ENCODE assay signal across 27 cellular contexts in genomic region chr16:46836521-46837292, GRCh38. TPM values are rescaled to one million over a fixed set of nuclear protein-coding genes. Genes with fewer than 3 reads are reported as not detected.
A peak's percentile ranks its signal among the peaks of the same experiment; 100 is the strongest.
DNase-seq lines count a peak whose midpoint lies in the region; ATAC-seq, FAIRE-seq and TF ChIP-seq lines count a peak whose summit lies in the region.
"Had no signal": no experiment of that assay in that cellular context is flagged by ENCODE, and none has a peak within 500 bp of the region (broad histone marks: within the 10 kb centered on the region; RNA-seq: fewer than 3 reads in every experiment).

No MANE protein-coding gene starts in this region.

- H3K36me3 ChIP-seq in neural progenitor cell, result no peaks in the 10 kb centered on the region
- H3K36me3 ChIP-seq: gastrocnemius medialis, lower lobe of right lung, neutrophil, transverse colon had no signal

- no peaks in the 10 kb centered on the region for H3K9me3 Mint-ChIP-seq in activated CD8-positive, alpha-beta T cell treated with anti-CD3 and anti-CD28 coated beads, Interleukin-2, amount 10 ng/mL, durations not matched to agents 7 days and 5 days (ENCODE audit: insufficient read depth)
- no peaks in the 10 kb centered on the region for H3K9me3 Mint-ChIP-seq in neural progenitor cell
- H3K9me3 Mint-ChIP-seq: activated naive CD4-positive, alpha-beta T cell treated with anti-CD3 and anti-CD28 coated beads for 36 hours; stimulated activated naive CD8-positive, alpha-beta T cell treated with anti-CD3 and anti-CD28 coated beads, Interleukin-15, Interleukin-2, amounts not matched to agents 100 ng/mL and 50 ng/mL, for 24 hours had no signal

- TF ChIP-seq CTCF in A549 (IDR thresholded peaks at IDR 0.05) (no peak), neural progenitor cell (IDR thresholded peaks at IDR 0.05) (no peak)

- peaks cover 4% of the 10 kb centered on the region for H3K4me1 Mint-ChIP-seq in activated CD8-positive, alpha-beta T cell treated with anti-CD3 and anti-CD28 coated beads, Interleukin-2, amount 10 ng/mL, durations not matched to agents 7 days and 5 days (ENCODE audit: low read depth)
- no peaks in the 10 kb centered on the region for H3K4me1 Mint-ChIP-seq in neural progenitor cell

- POLR2A ChIA-PET in A549 (lab: Yijun Ruan, JAX), result no interaction called here
- POLR2A ChIA-PET in activated CD8-positive, alpha-beta T cell treated with anti-CD3 and anti-CD28 coated beads, Interleukin-2, amount 10 ng/mL, durations not matched to agents 7 days and 5 days (lab: Charles Lee), result no interaction called here

- no peak for TF ChIP-seq POLR2A in A549 (IDR thresholded peaks at IDR 0.05; ENCODE audit: low read length)

- H3K27ac Mint-ChIP-seq in activated CD8-positive, alpha-beta T cell treated with anti-CD3 and anti-CD28 coated beads, Interleukin-2, amount 10 ng/mL, durations not matched to agents 7 days and 5 days, result no peak overlapping the region
- no peak overlapping the region for H3K27ac Mint-ChIP-seq in neural progenitor cell
- H3K27ac Mint-ChIP-seq: activated naive CD4-positive, alpha-beta T cell treated with anti-CD3 and anti-CD28 coated beads for 36 hours; stimulated activated naive CD8-positive, alpha-beta T cell treated with anti-CD3 and anti-CD28 coated beads, Interleukin-15, Interleukin-2, amounts not matched to agents 100 ng/mL and 50 ng/mL, for 24 hours had no signal

- TF ChIP-seq RAD21 in A549 (conservative IDR thresholded peaks at IDR 0.05 in 1 of 2, IDR thresholded peaks at IDR 0.05 in 1 of 2), result no peak

- H4K20me1 ChIP-seq in neural progenitor cell (ENCODE audit: low read depth), result no peaks in the 10 kb centered on the region

- no peak overlapping the region for H3K4me3 Mint-ChIP-seq in activated CD8-positive, alpha-beta T cell treated with anti-CD3 and anti-CD28 coated beads, Interleukin-2, amount 10 ng/mL, durations not matched to agents 7 days and 5 days
- no peak overlapping the region for H3K4me3 Mint-ChIP-seq in neural progenitor cell
- H3K4me3 Mint-ChIP-seq: activated naive CD4-positive, alpha-beta T cell treated with anti-CD3 and anti-CD28 coated beads for 36 hours; stimulated activated naive CD8-positive, alpha-beta T cell treated with anti-CD3 and anti-CD28 coated beads, Interleukin-15, Interleukin-2, amounts not matched to agents 100 ng/mL and 50 ng/mL, for 24 hours had no signal

- 69% methylated on average over 4 of the region's 4 CpGs for WGBS in A549 (ENCODE audit: missing lambda C conversion rate)

- H3K27me3 ChIP-seq in neural progenitor cell, result no peaks in the 10 kb centered on the region
- H3K27me3 ChIP-seq: gastrocnemius medialis, neutrophil, transverse colon had no signal

- TF ChIP-seq EP300 in A549 (IDR thresholded peaks at IDR 0.05), result no peak

- H3F3A ChIP-seq in neural progenitor cell (ENCODE audit: low read depth), result no peaks in the 10 kb centered on the region

- DNase-seq in A549 (ENCODE audit: low read depth in 1 of 2, low spot score in 1 of 2), result no peak
- DNase-seq in DMS53 (lab: John Stamatoyannopoulos, UW), result peak; percentile 95
- peak; percentile 76 for DNase-seq in NCI-H69 (lab: John Stamatoyannopoulos, UW)
- no peak for DNase-seq in activated CD8-positive, alpha-beta T cell treated with anti-CD3 and anti-CD28 coated beads, Interleukin-2, amount 10 ng/mL, durations not matched to agents 7 days and 5 days
- DNase-seq in SHP77 treated with DMSO at 0.1 percent for 48 hours (lab: John Stamatoyannopoulos, UW), result no peak
- no peak for DNase-seq in frontal cortex (ENCODE audit: low spot score in 2 of 2)
- DNase-seq in neural progenitor cell (ENCODE audit: low spot score), result no peak
- no peak for DNase-seq in pons (ENCODE audit: low spot score)
- DNase-seq: activated naive CD4-positive, alpha-beta T cell treated with anti-CD3 and anti-CD28 coated beads for 36 hours; anterior cingulate cortex; caudate nucleus; DMS79 treated with DMSO at 0.1 percent for 48 hours; gastrocnemius medialis; HCEC 1CT; islet precursor cell; lower lobe of right lung; NCI-H1417 treated with DMSO at 0.1 percent for 48 hours; NCI-H226; NK-92 treated with Interleukin-12 subunit alpha and Interleukin-12 subunit beta, amount 100 ng/mL, for 24 hours; SHP77; stimulated activated CD4-positive, alpha-beta T cell treated with anti-CD3 and anti-CD28 coated beads, Interleukin-2, amount 100 ng/mL, for 48 hours; T-helper 1 cell; transverse colon had no signal

- H3K4me2 ChIP-seq in A549, result no peak overlapping the region
- H3K4me2 ChIP-seq in neural progenitor cell, result no peak overlapping the region
- H3K4me2 ChIP-seq: smooth muscle cell had no signal

- no peak overlapping the region for H3K9ac ChIP-seq in neural progenitor cell

- peaks cover 14% of the 10 kb centered on the region for H3K27me3 Mint-ChIP-seq in activated CD8-positive, alpha-beta T cell treated with anti-CD3 and anti-CD28 coated beads, Interleukin-2, amount 10 ng/mL, durations not matched to agents 7 days and 5 days (ENCODE audit: low read depth)
- no peaks in the 10 kb centered on the region for H3K27me3 Mint-ChIP-seq in neural progenitor cell (ENCODE audit: insufficient read depth, low read depth)
- H3K27me3 Mint-ChIP-seq: stimulated activated naive CD8-positive, alpha-beta T cell treated with anti-CD3 and anti-CD28 coated beads, Interleukin-15, Interleukin-2, amounts not matched to agents 100 ng/mL and 50 ng/mL, for 24 hours had no signal

- H3K4me1 ChIP-seq in A549 (peaks cover 23% of the 10 kb centered on the region), neural progenitor cell (no peaks in the 10 kb centered on the region)
- H3K4me1 ChIP-seq: lower lobe of right lung had no signal

- H3K4me3 ChIP-seq in A549 (no peak overlapping the region), neural progenitor cell (no peak overlapping the region)
- H3K4me3 ChIP-seq: gastrocnemius medialis, lower lobe of right lung, smooth muscle cell, transverse colon had no signal

- no peak for ATAC-seq in A549
- peak; percentile 27 for ATAC-seq in activated CD8-positive, alpha-beta T cell treated with anti-CD3 and anti-CD28 coated beads, Interleukin-2, amount 10 ng/mL, durations not matched to agents 7 days and 5 days
- ATAC-seq: gastrocnemius medialis had no signal

- FAIRE-seq in A549 (lab: Jason Lieb, UNC) (no peak), frontal cortex (lab: Jason Lieb, UNC) (no peak)

- no peaks in the 10 kb centered on the region for H3K9me3 ChIP-seq in A549
- no peaks in the 10 kb centered on the region for H3K9me3 ChIP-seq in neural progenitor cell (ENCODE audit: low read depth)
- H3K9me3 ChIP-seq: gastrocnemius medialis, lower lobe of right lung, neutrophil, transverse colon had no signal

- H3K27ac ChIP-seq in A549 (no peak overlapping the region), neural progenitor cell (no peak overlapping the region)
- H3K27ac ChIP-seq: epithelial cell of prostate, gastrocnemius medialis, lower lobe of right lung, neutrophil, transverse colon had no signal

- CTCF ChIA-PET in A549 (lab: Yijun Ruan, JAX), result no interaction called here
- CTCF ChIA-PET in activated CD8-positive, alpha-beta T cell treated with anti-CD3 and anti-CD28 coated beads, Interleukin-2, amount 10 ng/mL, durations not matched to agents 7 days and 5 days (lab: Charles Lee), result no interaction called here

- H3K79me2 ChIP-seq in neural progenitor cell (ENCODE audit: low read depth), result no peaks in the 10 kb centered on the region

- H3K36me3 Mint-ChIP-seq in activated CD8-positive, alpha-beta T cell treated with anti-CD3 and anti-CD28 coated beads, Interleukin-2, amount 10 ng/mL, durations not matched to agents 7 days and 5 days (ENCODE audit: low read depth), result no peaks in the 10 kb centered on the region
- H3K36me3 Mint-ChIP-seq in neural progenitor cell, result no peaks in the 10 kb centered on the region

- no peak overlapping the region for H2AFZ ChIP-seq in neural progenitor cell (replicated peaks)

TF ChIP-seq in A549, 52 proteins besides CTCF, POLR2A, EP300 and RAD21:
- TF ChIP-seq FOSL2 (IDR thresholded peaks at IDR 0.05) (no peak), FOSL2 (CRISPR knock-in tag; IDR thresholded peaks at IDR 0.05) (0 out of 2 replicates have a peak, but pooled peaks have one; percentile 17), CEBPB (IDR thresholded peaks at IDR 0.05) (peak; percentile 36; a peak in 1 of 4 replicates)
- TF ChIP-seq, protein P1, sequence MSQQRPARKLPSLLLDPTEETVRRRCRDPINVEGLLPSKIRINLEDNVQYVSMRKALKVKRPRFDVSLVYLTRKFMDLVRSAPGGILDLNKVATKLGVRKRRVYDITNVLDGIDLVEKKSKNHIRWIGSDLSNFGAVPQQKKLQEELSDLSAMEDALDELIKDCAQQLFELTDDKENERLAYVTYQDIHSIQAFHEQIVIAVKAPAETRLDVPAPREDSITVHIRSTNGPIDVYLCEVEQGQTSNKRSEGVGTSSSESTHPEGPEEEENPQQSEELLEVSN (IDR thresholded peaks at IDR 0.05; ENCODE audit: borderline replicate concordance, low read depth), result no peak

RNA-seq across cellular contexts. Expression of gene C16orf87, which starts 5.7 kb away (rescaled TPM):
- 10.1 and 17.1 TPM in 2 replicates for polyA plus RNA-seq in A549 (2011; rRNA removed)
- polyA plus RNA-seq in A549 (2012; cell fraction: cytosol; rRNA removed), result 3.1 and 3.6 TPM in 2 replicates
- 1.2 and 1.6 TPM in 2 replicates for polyA plus RNA-seq in A549 (2012; cell fraction: nucleus; rRNA removed)
- polyA plus RNA-seq in A549 (2017; fragmentation: RNase III; extraction: RNeasy Plus Mini Kit Qiagen cat#74134 plus additional on column Dnase treatment), result 10.0 to 10.8 TPM (median 10.3 TPM) in 3 replicates
- polyA minus RNA-seq in A549 (2011; rRNA and poly(A)+ RNA removed), result 4.7 and 5.4 TPM in 2 replicates
- total RNA-seq in activated CD8-positive, alpha-beta T cell treated with anti-CD3 and anti-CD28 coated beads, Interleukin-2, amount 10 ng/mL, durations not matched to agents 7 days and 5 days, result 1 to 10 TPM; 7.5 to 8.4 TPM
- total RNA-seq in frontal cortex, result 40.8 TPM
- total RNA-seq in neural progenitor cell (ENCODE audit: low replicate concordance), result 40.9 and 66.7 TPM in 2 replicates

RNA-seq across cellular contexts. Expression of gene GPT2, which starts 47.5 kb away (rescaled TPM):
- polyA plus RNA-seq in A549 (2011; rRNA removed) (14.4 and 15.3 TPM in 2 replicates), A549 (2017; fragmentation: RNase III; extraction: RNeasy Plus Mini Kit Qiagen cat#74134 plus additional on column Dnase treatment) (8.9 to 9.6 TPM (median 9.2 TPM) in 3 replicates)
- polyA plus RNA-seq in A549 (2012; cell fraction: cytosol; rRNA removed), result 17.4 and 19.3 TPM in 2 replicates
- 17.5 and 25.7 TPM in 2 replicates for polyA plus RNA-seq in A549 (2012; cell fraction: nucleus; rRNA removed)
- polyA minus RNA-seq in A549 (2011; rRNA and poly(A)+ RNA removed), result 35.2 and 35.7 TPM in 2 replicates
- 1 to 10 TPM; 5.4 to 7.3 TPM for total RNA-seq in activated CD8-positive, alpha-beta T cell treated with anti-CD3 and anti-CD28 coated beads, Interleukin-2, amount 10 ng/mL, durations not matched to agents 7 days and 5 days
- total RNA-seq in frontal cortex (19.6 TPM), neural progenitor cell (ENCODE audit: low replicate concordance) (21.6 and 37.7 TPM in 2 replicates)

Comparison
In these comparisons a context has a peak if more than half of its experiments do, and no peak if none do; other contexts are left out.
1. DNase-seq: peak in DMS53 (single experiment) and NCI-H69 (single experiment); none in A549 (0 of 2), activated CD8-positive, alpha-beta T cell treated with anti-CD3 and anti-CD28 coated beads, Interleukin-2, amount 10 ng/mL, durations not matched to agents 7 days and 5 days (single experiment), SHP77 treated with DMSO at 0.1 percent for 48 hours (single experiment), frontal cortex (0 of 2), neural progenitor cell (single experiment) and pons (single experiment).